ENCODE assay signal across 20 cellular contexts in genomic region chr5:135107986-135108385, GRCh38.
"Had no signal": no experiment of that assay in that cellular context is flagged by ENCODE, and none has a peak within 500 bp of the region (broad histone marks: within the 10 kb centered on the region; RNA-seq: fewer than 3 reads in every experiment).

No MANE protein-coding gene starts in this region.

- DNase-seq: cortex of kidney; effector CD4-positive, alpha-beta T cell; hypothalamus; immature natural killer cell; islet precursor cell; kidney glomerular epithelial cell; natural killer cell; retina; right lobe of liver; stimulated activated naive B cell treated with anti-CD40 and anti-IgM and Interleukin-4, amounts not matched to agents 10 μg/mL and 1 μg/mL and 100 μg/mL, for 72 hours; upper lobe of left lung; uterus had no signal

- H3K9me3 ChIP-seq: neutrophil, pancreas, right lobe of liver, thoracic aorta, tibial nerve, upper lobe of left lung, uterus had no signal

- H3K36me3 ChIP-seq: neutrophil, pancreas, right lobe of liver, thoracic aorta, tibial nerve, upper lobe of left lung, uterus had no signal

- ATAC-seq: natural killer cell; pancreas; right lobe of liver; stimulated activated naive B cell treated with anti-CD40 and anti-IgM and Interleukin-4, amounts not matched to agents 10 μg/mL and 1 μg/mL and 100 μg/mL, for 72 hours had no signal

- H3K4me3 ChIP-seq: dorsolateral prefrontal cortex, lung, pancreas, right lobe of liver, smooth muscle cell, thoracic aorta, tibial nerve, upper lobe of left lung, uterus had no signal

- FAIRE-seq: frontal cortex, pancreas had no signal

- H3K27ac ChIP-seq: dorsolateral prefrontal cortex, neutrophil, pancreas, right lobe of liver, thoracic aorta, tibial nerve, upper lobe of left lung, uterus had no signal

- H3K4me1 ChIP-seq: pancreas, right lobe of liver, upper lobe of left lung, uterus had no signal

- H3K27me3 ChIP-seq: neutrophil, pancreas, right lobe of liver, tibial nerve, upper lobe of left lung, uterus had no signal
